1 cellular context compared by ENCODE assay signal in the genomic region with DNA sequence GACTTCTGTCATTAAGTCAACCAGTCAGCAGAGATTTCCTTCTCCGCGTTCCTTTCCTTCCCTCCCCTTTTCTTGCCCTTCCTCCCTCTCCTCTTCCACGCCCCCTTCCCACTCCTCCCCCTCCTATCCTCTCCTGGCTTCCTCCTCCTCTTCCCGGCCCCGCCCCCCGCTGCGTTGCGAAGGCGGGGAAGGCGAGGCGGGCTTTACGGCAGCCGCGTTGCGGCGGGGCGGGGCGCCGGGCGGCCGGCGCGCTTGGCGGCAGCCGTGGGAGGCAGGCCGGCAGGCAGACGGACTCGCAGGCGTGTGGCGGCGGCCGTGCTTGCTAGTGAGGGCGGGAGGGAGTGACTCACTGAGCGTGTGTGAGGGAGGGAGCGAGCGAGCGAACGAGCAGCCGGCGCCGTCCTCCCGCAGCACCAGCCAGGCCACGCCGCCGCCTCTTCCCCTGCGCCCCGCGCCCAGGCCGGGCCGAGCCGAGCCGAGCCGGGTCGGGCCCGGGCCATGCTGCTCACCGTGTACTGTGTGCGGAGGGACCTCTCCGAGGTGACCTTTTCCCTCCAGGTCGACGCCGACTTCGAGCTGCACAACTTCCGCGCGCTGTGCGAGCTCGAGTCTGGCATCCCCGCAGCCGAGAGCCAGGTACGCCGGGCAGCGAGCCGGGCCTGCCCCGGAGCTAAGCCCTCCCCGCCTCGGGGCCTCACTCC.
TF ChIP-seq lines count a peak whose summit lies in the region.

TSS of gene DDI2 (plus strand) at position 286 of the 701 bp plus-strand sequence. CDS start at position 499, 213 bp downstream.

TF ChIP-seq in GM12878, 131 proteins besides CTCF, POLR2A, EP300 and RAD21 (continued from another document):
- no peak for TF ChIP-seq ZNF592 (IDR thresholded peaks at IDR 0.05)
- no peak for TF ChIP-seq ESRRA (IDR thresholded peaks at IDR 0.05; ENCODE audit: low read length)
- no peak for TF ChIP-seq TCF7 (IDR thresholded peaks at IDR 0.05; ENCODE audit: borderline replicate concordance)
- TF ChIP-seq SRF (IDR thresholded peaks at IDR 0.05; ENCODE audit: low read depth in 2 of 2, low read length in 2 of 2) = no peak
- TF ChIP-seq CREM (IDR thresholded peaks at IDR 0.05; ENCODE audit: low read depth) = no peak
- no peak for TF ChIP-seq PAX8 (IDR thresholded peaks at IDR 0.05)
- no peak for TF ChIP-seq RBBP5 (conservative IDR thresholded peaks at IDR 0.05)
- TF ChIP-seq BMI1 (IDR thresholded peaks at IDR 0.05; ENCODE audit: borderline replicate concordance) = no peak
- peak; percentile 71 for TF ChIP-seq CHD2 (IDR thresholded peaks at IDR 0.05; ENCODE audit: borderline replicate concordance, low read depth, low read length)
- peak in 1 of 2 experiments; percentile 77; a peak in 2 of 3 replicates for TF ChIP-seq EGR1 (IDR thresholded peaks at IDR 0.05; ENCODE audit: borderline replicate concordance in 1 of 2, low read depth in 2 of 2, low read length in 2 of 2)
- no peak for TF ChIP-seq TCF12 (IDR thresholded peaks at IDR 0.05; ENCODE audit: low read depth, low read length)
- TF ChIP-seq, protein P1, sequence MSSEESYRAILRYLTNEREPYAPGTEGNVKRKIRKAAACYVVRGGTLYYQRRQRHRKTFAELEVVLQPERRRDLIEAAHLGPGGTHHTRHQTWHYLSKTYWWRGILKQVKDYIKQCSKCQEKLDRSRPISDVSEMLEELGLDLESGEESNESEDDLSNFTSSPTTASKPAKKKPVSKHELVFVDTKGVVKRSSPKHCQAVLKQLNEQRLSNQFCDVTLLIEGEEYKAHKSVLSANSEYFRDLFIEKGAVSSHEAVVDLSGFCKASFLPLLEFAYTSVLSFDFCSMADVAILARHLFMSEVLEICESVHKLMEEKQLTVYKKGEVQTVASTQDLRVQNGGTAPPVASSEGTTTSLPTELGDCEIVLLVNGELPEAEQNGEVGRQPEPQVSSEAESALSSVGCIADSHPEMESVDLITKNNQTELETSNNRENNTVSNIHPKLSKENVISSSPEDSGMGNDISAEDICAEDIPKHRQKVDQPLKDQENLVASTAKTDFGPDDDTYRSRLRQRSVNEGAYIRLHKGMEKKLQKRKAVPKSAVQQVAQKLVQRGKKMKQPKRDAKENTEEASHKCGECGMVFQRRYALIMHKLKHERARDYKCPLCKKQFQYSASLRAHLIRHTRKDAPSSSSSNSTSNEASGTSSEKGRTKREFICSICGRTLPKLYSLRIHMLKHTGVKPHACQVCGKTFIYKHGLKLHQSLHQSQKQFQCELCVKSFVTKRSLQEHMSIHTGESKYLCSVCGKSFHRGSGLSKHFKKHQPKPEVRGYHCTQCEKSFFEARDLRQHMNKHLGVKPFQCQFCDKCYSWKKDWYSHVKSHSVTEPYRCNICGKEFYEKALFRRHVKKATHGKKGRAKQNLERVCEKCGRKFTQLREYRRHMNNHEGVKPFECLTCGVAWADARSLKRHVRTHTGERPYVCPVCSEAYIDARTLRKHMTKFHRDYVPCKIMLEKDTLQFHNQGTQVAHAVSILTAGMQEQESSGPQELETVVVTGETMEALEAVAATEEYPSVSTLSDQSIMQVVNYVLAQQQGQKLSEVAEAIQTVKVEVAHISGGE (CRISPR knock-in tag; IDR thresholded peaks at IDR 0.05) = peak; percentile 36; the same call in 1 of the 2 replicates
- no peak for TF ChIP-seq BCL3 (IDR thresholded peaks at IDR 0.05; ENCODE audit: borderline replicate concordance, insufficient read depth, low read depth, low read length, poor library complexity, severe bottlenecking)
